ENCODE assay signal across 18 cellular contexts in the genomic region with DNA sequence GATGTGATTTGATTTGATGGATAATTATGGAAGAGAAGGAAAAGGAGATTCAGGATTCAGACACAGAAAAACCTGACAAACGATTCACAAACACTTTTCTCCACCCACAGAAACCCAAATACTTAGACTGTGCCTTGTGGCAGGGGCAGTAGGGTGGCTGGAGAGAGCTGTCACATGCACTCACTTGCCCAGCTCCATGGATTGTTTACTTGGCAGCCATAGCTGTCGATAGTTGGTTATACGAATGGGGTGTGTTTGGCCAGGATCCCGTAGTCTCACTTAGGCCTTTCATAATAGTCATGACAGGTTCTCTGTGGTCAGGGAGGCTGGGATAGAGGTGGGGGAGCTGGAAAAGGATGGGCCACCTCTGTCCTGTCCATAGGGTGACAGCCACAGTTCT.
DNase-seq lines count a peak whose midpoint lies in the region; ATAC-seq, FAIRE-seq and TF ChIP-seq lines count a peak whose summit lies in the region.
"Had no signal": no experiment of that assay in that cellular context is flagged by ENCODE, and none has a peak within 500 bp of the region (broad histone marks: within the 10 kb centered on the region; RNA-seq: fewer than 3 reads in every experiment).

No MANE protein-coding gene starts in this region.

- peaks cover 0 to 8% (median 3%) of the 10 kb centered on the region in 4 donors for H3K4me1 ChIP-seq in stomach

- no peak for TF ChIP-seq EP300 in stomach (IDR thresholded peaks at IDR 0.05)

- FAIRE-seq in bronchial epithelial cell (lab: Jason Lieb, UNC) (no peak), urothelium cell line (lab: Jason Lieb, UNC) (no peak)
- FAIRE-seq: A204.1, H54, HepG2 had no signal

- intact Hi-C loops in stomach (cut with DNase I; ENCODE audit: low total_unique reads), result no loop called here

- H3K27me3 ChIP-seq in bronchial epithelial cell (ENCODE audit: control insufficient read depth, insufficient read depth, low read length) (peaks cover 5% of the 10 kb centered on the region), stomach (peaks cover 0 to 5% (median 0%) of the 10 kb centered on the region in 3 donors)
- H3K27me3 ChIP-seq: BLaER1 treated with 17β-estradiol and CSF1 and Interleukin-3, amounts not matched to agents 10 nM and 100 nM had no signal

- no peak for TF ChIP-seq POLR2A in stomach (IDR thresholded peaks at IDR 0.05)

- no peaks in the 10 kb centered on the region for H3K9me3 ChIP-seq in stomach
- H3K9me3 ChIP-seq: BLaER1 treated with 17β-estradiol and CSF1 and Interleukin-3, amounts not matched to agents 10 nM and 100 nM had no signal

- ATAC-seq in left lobe of liver, result peak; percentile 31
- no peak for ATAC-seq in GM21367 (IDR thresholded peaks at IDR 0.05; ENCODE audit: unreplicated experiment)
- ATAC-seq: HepG2 had no signal

- no peak overlapping the region for H3K27ac ChIP-seq in stomach
- H3K27ac ChIP-seq: BLaER1 treated with 17β-estradiol and CSF1 and Interleukin-3, amounts not matched to agents 10 nM and 100 nM had no signal

- TF ChIP-seq CTCF in bronchial epithelial cell (IDR thresholded peaks at IDR 0.05; ENCODE audit: insufficient read depth, low read length, severe bottlenecking) (no peak), stomach (IDR thresholded peaks at IDR 0.05) (no peak)

- H3K4me3 ChIP-seq in bronchial epithelial cell (ENCODE audit: low read depth, low read length), result no peak overlapping the region
- no peak overlapping the region for H3K4me3 ChIP-seq in stomach
- H3K4me3 ChIP-seq: BLaER1 treated with 17β-estradiol and CSF1 and Interleukin-3, amounts not matched to agents 10 nM and 100 nM had no signal

- H3K36me3 ChIP-seq in bronchial epithelial cell (ENCODE audit: control insufficient read depth, insufficient read depth, low read length) (no peaks in the 10 kb centered on the region), stomach (no peaks in the 10 kb centered on the region)
- H3K36me3 ChIP-seq: BLaER1 treated with 17β-estradiol and CSF1 and Interleukin-3, amounts not matched to agents 10 nM and 100 nM had no signal

- in situ Hi-C loops in ACHN (cut with HindIII; ENCODE audit: low pct_ligation_motif_present, low pct_unique_long_range_greater_than_20kb, low sequenced_read_pairs), result no loop called here

- peak; percentile 9 for DNase-seq in NCI-H2196 (lab: John Stamatoyannopoulos, UW; ENCODE audit: unreplicated experiment)
- DNase-seq in NCI-H2196 treated with DMSO at 0.1 percent for 48 hours (lab: John Stamatoyannopoulos, UW; ENCODE audit: unreplicated experiment), result no peak
- DNase-seq in bronchial epithelial cell (ENCODE audit: low read depth), result peak; percentile 74
- no peak for DNase-seq in left lobe of liver (ENCODE audit: low spot score)
- peak; percentile 36 for DNase-seq in stomach
- DNase-seq in ACHN, result no peak
- DNase-seq in urothelium cell line (ENCODE audit: low spot score), result no peak
- DNase-seq: CD8-positive, alpha-beta memory T cell; GF-D8; KG1; NCI-H146; OCI-M1; SHP77 treated with DMSO at 0.1 percent for 48 hours had no signal

- 24 to 52% (median 29%) methylated on average over 4 of the region's 4 CpGs for WGBS in stomach, 5 donors

Comparison
In these comparisons a context has a peak if more than half of its experiments do, and no peak if none do; other contexts are left out.
1. DNase-seq: peak in NCI-H2196 (single experiment), bronchial epithelial cell (single experiment) and stomach (single experiment); none in NCI-H2196 treated with DMSO at 0.1 percent for 48 hours (single experiment), left lobe of liver (single experiment), ACHN (single experiment) and urothelium cell line (single experiment).